ENCODE assay signal across 20 cellular contexts in genomic region chr3:182246870-182247269, GRCh38.
DNase-seq lines count a peak whose midpoint lies in the region; ATAC-seq, FAIRE-seq and TF ChIP-seq lines count a peak whose summit lies in the region.
"Had no signal": no experiment of that assay in that cellular context is flagged by ENCODE, and none has a peak within 500 bp of the region (broad histone marks: within the 10 kb centered on the region; RNA-seq: fewer than 3 reads in every experiment).

No MANE protein-coding gene starts in this region.

- H4K8ac ChIP-seq in H1 (ENCODE audit: extremely low read depth, insufficient read depth, low read length) = no peak overlapping the region
- H4K8ac ChIP-seq in H9 (replicated peaks; ENCODE audit: insufficient read length, low read depth, low read length) = no peak overlapping the region

- H3K23me2 ChIP-seq in H1 (ENCODE audit: low read depth, low read length) = no peaks in the 10 kb centered on the region
- H3K23me2 ChIP-seq in H9 (ENCODE audit: insufficient read length, low read depth, low read length, poor library complexity, severe bottlenecking) = no peaks in the 10 kb centered on the region

- H3K27ac ChIP-seq in H1 (ENCODE audit: low read depth, low read length) (no peak overlapping the region), H9 (ENCODE audit: insufficient read length, low read depth, low read length) (no peak overlapping the region), uterus (no peak overlapping the region), Peyer's patch (no peak overlapping the region)

- ATAC-seq in GM18498 (IDR thresholded peaks at IDR 0.05; ENCODE audit: unreplicated experiment) = no peak
- ATAC-seq: GM23338 had no signal

- no peak overlapping the region for H3T11ph ChIP-seq in H9 (ENCODE audit: low read length)

- POLR2A ChIA-PET in H1 (lab: Charles Lee; ENCODE audit: partially characterized antibody) = interaction anchor here (0.7 to 1.1 kb wide), 2 partner anchors 69 to 519 kb away, joined by 3 read pairs; no protein-coding TSS in a partner anchor

- H2BK15ac ChIP-seq in H1 (ENCODE audit: low read length) (no peak overlapping the region), H9 (ENCODE audit: low read depth, low read length) (no peak overlapping the region)

- TF ChIP-seq CTCF in H1 (IDR thresholded peaks at IDR 0.05; ENCODE audit: control extremely low read depth in 1 of 3, insufficient read depth in 1 of 3, low read depth in 1 of 3, low read length in 3 of 3) = no peak
- no peak for TF ChIP-seq CTCF in H9 (conservative IDR thresholded peaks at IDR 0.05)
- TF ChIP-seq CTCF in uterus (IDR thresholded peaks at IDR 0.05) = no peak
- no peak for TF ChIP-seq CTCF in Peyer's patch (IDR thresholded peaks at IDR 0.05)

- no peak for TF ChIP-seq EP300 in H1 (IDR thresholded peaks at IDR 0.05; ENCODE audit: borderline replicate concordance in 1 of 2, low read depth in 2 of 2, low read length in 2 of 2)

- no peak overlapping the region for H3K4me3 Mint-ChIP-seq in H9
- H3K4me3 Mint-ChIP-seq: CD4-positive, CD25-positive, alpha-beta regulatory T cell; GM23338; IgD-negative memory B cell had no signal

- H3K27me3 Mint-ChIP-seq in H9 (ENCODE audit: low read depth) = no peaks in the 10 kb centered on the region; the same call in 1 of the 2 replicates
- H3K27me3 Mint-ChIP-seq: CD4-positive, CD25-positive, alpha-beta regulatory T cell; IgD-negative memory B cell had no signal

- H3K4ac ChIP-seq in H1 (replicated peaks; ENCODE audit: insufficient read length, low read depth, low read length) = no peak overlapping the region
- no peak overlapping the region for H3K4ac ChIP-seq in H9 (ENCODE audit: low read depth, low read length)

- 0 out of 2 replicates have a peak overlapping the region, but pooled peaks have one; percentile 45 for H2BK5ac ChIP-seq in H1 (ENCODE audit: low read depth, low read length)
- H2BK5ac ChIP-seq in H9 (ENCODE audit: insufficient read length, low read length) = no peak overlapping the region

- H2AK5ac ChIP-seq in H1 (ENCODE audit: low read depth, low read length) = no peak overlapping the region
- no peak overlapping the region for H2AK5ac ChIP-seq in H9 (ENCODE audit: insufficient read length, low read length)

- H3K4me3 ChIP-seq in H1 (ENCODE audit: extremely low read depth in 1 of 4, insufficient read depth in 2 of 4, low read depth in 3 of 4, low read length in 4 of 4) = no peak overlapping the region
- no peak overlapping the region for H3K4me3 ChIP-seq in uterus
- no peak overlapping the region for H3K4me3 ChIP-seq in Peyer's patch
- H3K4me3 ChIP-seq: GM23338 had no signal

- H3K79me1 ChIP-seq in H1 (ENCODE audit: low read depth, low read length) (no peaks in the 10 kb centered on the region), H9 (ENCODE audit: insufficient read depth, low read depth, low read length, poor library complexity, severe bottlenecking) (no peaks in the 10 kb centered on the region)

- no peaks in the 10 kb centered on the region for H3K36me3 ChIP-seq in H1 (ENCODE audit: control insufficient read depth in 2 of 4, insufficient read depth in 4 of 4, low read length in 3 of 4)
- no peaks in the 10 kb centered on the region for H3K36me3 ChIP-seq in uterus
- no peaks in the 10 kb centered on the region for H3K36me3 ChIP-seq in Peyer's patch
- H3K36me3 ChIP-seq: BE2C had no signal

- no peak overlapping the region for H4K91ac ChIP-seq in H1 (replicated peaks; ENCODE audit: insufficient read length, low read length)
- H4K91ac ChIP-seq in H9 (ENCODE audit: insufficient read length, low read depth, low read length) = no peak overlapping the region

- H3K79me2 ChIP-seq in H1 (ENCODE audit: control insufficient read depth in 1 of 2, insufficient read depth in 2 of 2, low read length in 2 of 2) (no peaks in the 10 kb centered on the region), H9 (ENCODE audit: insufficient read depth, low read length) (no peaks in the 10 kb centered on the region)

- H2AFZ ChIP-seq in H1 (ENCODE audit: low read length) (no peak overlapping the region), H9 (ENCODE audit: low read length) (no peak overlapping the region)
- H2AFZ ChIP-seq: GM23338 had no signal

- TF ChIP-seq RAD21 in H1 (IDR thresholded peaks at IDR 0.05 in 1 of 2, conservative IDR thresholded peaks at IDR 0.05 in 1 of 2; ENCODE audit: low read depth in 2 of 2, low read length in 2 of 2) = no peak

- H3K4me1 ChIP-seq in H1 (replicated peaks in 1 of 4; ENCODE audit: control insufficient read depth in 3 of 4, insufficient read depth in 4 of 4, low read length in 3 of 4) (peaks cover 0 to 3% (median under 1%) of the 10 kb centered on the region in 4 experiments; a peak in 2 of 7 replicates), H9 (ENCODE audit: insufficient read depth, low read length) (peaks cover 5% of the 10 kb centered on the region; the same call in 1 of the 2 replicates), uterus (peaks cover 0 to 4% of the 10 kb centered on the region in 2 donors), Peyer's patch (peaks cover 0 to 3% (median 0%) of the 10 kb centered on the region in 4 donors)

- H2BK20ac ChIP-seq in H1 (ENCODE audit: low read length) = no peak overlapping the region
- H2BK20ac ChIP-seq in H9 (ENCODE audit: low read depth, low read length, poor library complexity, severe bottlenecking) = no peak overlapping the region

- H3K4me1 Mint-ChIP-seq in H9 = peaks cover 5 to 6% of the 10 kb centered on the region in 2 experiments; a peak in 2 of 4 replicates
- H3K4me1 Mint-ChIP-seq: CD4-positive, CD25-positive, alpha-beta regulatory T cell; IgD-negative memory B cell had no signal

- H3K9me3 Mint-ChIP-seq in H9 = no peaks in the 10 kb centered on the region; a peak in 1 of 5 replicates
- H3K9me3 Mint-ChIP-seq: GM23338, IgD-negative memory B cell had no signal

- no peak for FAIRE-seq in H1 (lab: Jason Lieb, UNC)

- H2BK120ac ChIP-seq in H1 (replicated peaks; ENCODE audit: low read depth, low read length) (no peak overlapping the region), H9 (ENCODE audit: low read depth, low read length, poor library complexity, severe bottlenecking) (no peak overlapping the region)

- H3K18ac ChIP-seq in H1 (ENCODE audit: extremely low read depth, low read length) (no peak overlapping the region), H9 (ENCODE audit: insufficient read length, low read depth, low read length) (no peak overlapping the region)

- peak overlapping the region; percentile 62; the same call in 1 of the 2 replicates for H2BK12ac ChIP-seq in H1 (ENCODE audit: low read depth, low read length)
- H2BK12ac ChIP-seq in H9 (ENCODE audit: insufficient read length, low read depth, low read length) = no peak overlapping the region

- H3K14ac ChIP-seq in H1 (ENCODE audit: insufficient read length) (no peak overlapping the region), H9 (ENCODE audit: insufficient read depth, low read length) (no peak overlapping the region)

- no peak overlapping the region for H4K5ac ChIP-seq in H1 (ENCODE audit: insufficient read length, low read depth, low read length)
- no peak overlapping the region for H4K5ac ChIP-seq in H9 (ENCODE audit: insufficient read length, low read depth, low read length)

- H3K27ac Mint-ChIP-seq in H9 = no peak overlapping the region
- H3K27ac Mint-ChIP-seq: CD4-positive, CD25-positive, alpha-beta regulatory T cell; GM23338; IgD-negative memory B cell had no signal

- H3K9me3 ChIP-seq in H1 (ENCODE audit: insufficient read depth in 2 of 2, low read depth in 1 of 2, low read length in 1 of 2) = no peaks in the 10 kb centered on the region
- H3K9me3 ChIP-seq in H9 (ENCODE audit: control insufficient read depth, low read depth, low read length) = no peaks in the 10 kb centered on the region
- no peaks in the 10 kb centered on the region for H3K9me3 ChIP-seq in uterus
- no peaks in the 10 kb centered on the region for H3K9me3 ChIP-seq in Peyer's patch
- H3K9me3 ChIP-seq: BE2C had no signal

- H3K4me2 ChIP-seq in H1 (ENCODE audit: insufficient read depth in 1 of 2, low read depth in 2 of 2, low read length in 2 of 2) (no peak overlapping the region), H9 (ENCODE audit: insufficient read depth, insufficient read length, low read length) (no peak overlapping the region)
- H3K4me2 ChIP-seq: GM23338 had no signal

- DNase-seq in SIG-M5 treated with dmso at 0.1 percent for 504 hours (lab: John Stamatoyannopoulos, UW; ENCODE audit: unreplicated experiment) (peak; percentile 21), SIG-M5 (lab: John Stamatoyannopoulos, UW) (no peak), SKM-1 (lab: John Stamatoyannopoulos, UW; ENCODE audit: unreplicated experiment) (peak; percentile 68), H1 (ENCODE audit: low read depth in 1 of 2, low spot score in 2 of 2) (no peak), H9 (no peak), uterus (no peak), Peyer's patch (no peak)
- DNase-seq: 8988T; BE2C; CD4-positive, CD25-positive, alpha-beta regulatory T cell; DMS153; GDM1; MM.1S; NCI-H187; NCI-H226; NCI-H524; NCI-H82 had no signal

- TF ChIP-seq POLR2A in H1 (IDR thresholded peaks at IDR 0.05; ENCODE audit: control extremely low read depth in 1 of 2, low read depth in 2 of 2, low read length in 2 of 2) = no peak
- no peak for TF ChIP-seq POLR2A in uterus (IDR thresholded peaks at IDR 0.05)
- no peak for TF ChIP-seq POLR2A in Peyer's patch (IDR thresholded peaks at IDR 0.05)

- H3K56ac ChIP-seq in H1 (replicated peaks; ENCODE audit: insufficient read length, low read depth, low read length) (no peak overlapping the region), H9 (ENCODE audit: insufficient read length, low read depth, low read length) (no peak overlapping the region)

- H4K20me1 ChIP-seq in H1 (replicated peaks in 1 of 2; ENCODE audit: control insufficient read depth in 1 of 2, insufficient read depth in 2 of 2, low read length in 2 of 2) (no peaks in the 10 kb centered on the region), H9 (ENCODE audit: control insufficient read depth, insufficient read depth, insufficient read length) (no peaks in the 10 kb centered on the region)

- no peak overlapping the region for H3K23ac ChIP-seq in H1 (ENCODE audit: insufficient read length)
- no peak overlapping the region for H3K23ac ChIP-seq in H9 (ENCODE audit: insufficient read length, low read depth, low read length)

- CTCF ChIA-PET in H1 (lab: Charles Lee; ENCODE audit: partially characterized antibody) = interaction anchor here (0.9 to 2.5 kb wide), 3 partner anchors 9 to 375 kb away, joined by 4 to 5 read pairs (median 4); no protein-coding TSS in a partner anchor

- H3K27me3 ChIP-seq in H1 (replicated peaks in 1 of 4; ENCODE audit: control insufficient read depth in 3 of 4, extremely low read depth in 1 of 4, insufficient read depth in 3 of 4, low read length in 3 of 4) (no peaks in the 10 kb centered on the region), H9 (ENCODE audit: insufficient read depth, low read length) (no peaks in the 10 kb centered on the region), uterus (no peaks in the 10 kb centered on the region), Peyer's patch (no peaks in the 10 kb centered on the region)
- H3K27me3 ChIP-seq: BE2C had no signal

- no peak overlapping the region for H3K9ac ChIP-seq in H1 (replicated peaks in 1 of 4; ENCODE audit: extremely low read depth in 1 of 4, low read depth in 3 of 4, low read length in 3 of 4)
- no peak overlapping the region for H3K9ac ChIP-seq in H9 (ENCODE audit: extremely low read depth, insufficient read length, low read length)

- intact Hi-C loops in uterus (cut with DNase I; ENCODE audit: low total_unique reads) = no loop called here

- 94% methylated on average over 5 of the region's 5 CpGs; no CpG with 5 or more reads in 1 of the 2 experiments for WGBS in H1 (ENCODE audit: extremely low coverage in 1 of 2, insufficient coverage in 1 of 2, insufficient read length in 1 of 2, insufficient replicate concordance in 2 of 2, low coverage in 1 of 2, low lambda C conversion rate in 2 of 2, missing lambda C conversion rate in 1 of 2), 2 experiments
- WGBS in H9 (ENCODE audit: extremely low coverage, insufficient read length, low lambda C conversion rate) = no CpG with 5 or more reads among the region's 5 CpGs

- peaks cover 0 to 1% (median 0%) of the 10 kb centered on the region in 3 experiments; a peak in 2 of 7 replicates for H3K36me3 Mint-ChIP-seq in H9 (ENCODE audit: insufficient read depth in 1 of 3, low read depth in 3 of 3)
- H3K36me3 Mint-ChIP-seq: CD4-positive, CD25-positive, alpha-beta regulatory T cell; IgD-negative memory B cell had no signal

Comparison
In these comparisons a context has a peak if more than half of its experiments do, and no peak if none do; other contexts are left out.
1. DNase-seq: peak in SIG-M5 treated with dmso at 0.1 percent for 504 hours (single experiment) and SKM-1 (single experiment); none in SIG-M5 (single experiment), H1 (0 of 2), H9 (single experiment), uterus (0 of 2) and Peyer's patch (0 of 3).